In the genomic region with DNA sequence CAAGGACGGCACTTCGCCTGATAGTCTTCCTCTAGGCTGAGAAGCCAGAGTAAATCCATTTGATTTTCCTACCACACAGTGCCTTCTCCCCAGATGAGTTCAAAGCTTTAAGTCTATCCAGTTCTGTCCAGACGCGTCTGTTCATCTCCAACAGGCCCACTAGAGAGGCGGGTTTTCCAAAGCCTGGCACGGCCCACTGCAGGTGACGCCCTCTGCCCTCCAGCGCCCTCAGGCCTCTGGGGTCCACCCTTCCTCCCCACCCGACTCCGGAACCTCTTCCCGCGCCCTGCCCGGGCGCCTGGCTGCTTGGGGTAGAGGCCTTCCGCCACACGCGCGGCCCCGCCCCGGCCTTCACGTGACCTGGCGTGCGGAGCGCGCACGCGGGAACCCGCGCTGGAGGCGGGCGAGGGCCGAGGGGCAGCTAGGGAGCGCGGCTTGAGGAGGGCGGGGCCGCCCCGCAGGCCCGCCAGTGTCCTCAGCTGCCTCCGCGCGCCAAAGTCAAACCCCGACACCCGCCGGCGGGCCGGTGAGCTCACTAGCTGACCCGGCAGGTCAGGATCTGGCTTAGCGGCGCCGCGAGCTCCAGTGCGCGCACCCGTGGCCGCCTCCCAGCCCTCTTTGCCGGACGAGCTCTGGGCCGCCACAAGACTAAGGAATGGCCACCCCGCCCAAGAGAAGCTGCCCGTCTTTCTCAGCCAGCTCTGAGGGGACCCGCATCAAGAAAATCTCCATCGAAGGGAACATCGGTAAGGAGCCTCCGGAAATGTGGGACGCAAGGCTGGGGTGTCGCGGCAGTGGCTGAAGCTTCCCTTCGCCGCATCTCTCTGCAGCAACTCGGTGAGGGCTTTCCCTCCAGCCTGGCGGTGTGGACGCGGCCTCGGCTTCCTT, we compare ENCODE assay signal across 1 cellular context.
A peak's percentile ranks its signal among the peaks of the same experiment; 100 is the strongest.
TF ChIP-seq lines count a peak whose summit lies in the region.

TSS of gene DCK (plus strand) at position 469 of the 888 bp plus-strand sequence. CDS start at position 656, 187 bp downstream.

TF ChIP-seq in K562, 482 proteins besides CTCF, POLR2A, EP300 and RAD21 (continued from another document and continues in another):
- no peak; the same call in 1 of the 2 replicates for TF ChIP-seq E2F5 (CRISPR knock-in tag; IDR thresholded peaks at IDR 0.05)
- no peak for TF ChIP-seq ZNF695 (CRISPR knock-in tag; IDR thresholded peaks at IDR 0.05)
- peak; percentile 70 for TF ChIP-seq HNRNPLL (IDR thresholded peaks at IDR 0.05; ENCODE audit: low read depth, low read length, poor library complexity, severe bottlenecking)
- TF ChIP-seq L3MBTL2 (IDR thresholded peaks at IDR 0.05), result peak; percentile 90
- TF ChIP-seq CBFB (CRISPR knock-in tag; IDR thresholded peaks at IDR 0.05), result no peak
- TF ChIP-seq SAP30 (IDR thresholded peaks at IDR 0.05; ENCODE audit: borderline replicate concordance, insufficient read depth, low read depth, low read length, poor library complexity, severe bottlenecking), result peak; percentile 89
- no peak for TF ChIP-seq CBX3 (IDR thresholded peaks at IDR 0.05; ENCODE audit: borderline replicate concordance in 1 of 2, low read length in 2 of 2)
- TF ChIP-seq SMARCA5 (IDR thresholded peaks at IDR 0.05), result no peak
- no peak for TF ChIP-seq NKRF (IDR thresholded peaks at IDR 0.05; ENCODE audit: borderline replicate concordance)
- no peak for TF ChIP-seq ZNF124 (CRISPR knock-in tag; IDR thresholded peaks at IDR 0.05)
- no peak for TF ChIP-seq NFRKB (IDR thresholded peaks at IDR 0.05; ENCODE audit: low read depth)
- no peak for TF ChIP-seq TCFL5 (CRISPR knock-in tag; conservative IDR thresholded peaks at IDR 0.05)
- TF ChIP-seq, protein P1, sequence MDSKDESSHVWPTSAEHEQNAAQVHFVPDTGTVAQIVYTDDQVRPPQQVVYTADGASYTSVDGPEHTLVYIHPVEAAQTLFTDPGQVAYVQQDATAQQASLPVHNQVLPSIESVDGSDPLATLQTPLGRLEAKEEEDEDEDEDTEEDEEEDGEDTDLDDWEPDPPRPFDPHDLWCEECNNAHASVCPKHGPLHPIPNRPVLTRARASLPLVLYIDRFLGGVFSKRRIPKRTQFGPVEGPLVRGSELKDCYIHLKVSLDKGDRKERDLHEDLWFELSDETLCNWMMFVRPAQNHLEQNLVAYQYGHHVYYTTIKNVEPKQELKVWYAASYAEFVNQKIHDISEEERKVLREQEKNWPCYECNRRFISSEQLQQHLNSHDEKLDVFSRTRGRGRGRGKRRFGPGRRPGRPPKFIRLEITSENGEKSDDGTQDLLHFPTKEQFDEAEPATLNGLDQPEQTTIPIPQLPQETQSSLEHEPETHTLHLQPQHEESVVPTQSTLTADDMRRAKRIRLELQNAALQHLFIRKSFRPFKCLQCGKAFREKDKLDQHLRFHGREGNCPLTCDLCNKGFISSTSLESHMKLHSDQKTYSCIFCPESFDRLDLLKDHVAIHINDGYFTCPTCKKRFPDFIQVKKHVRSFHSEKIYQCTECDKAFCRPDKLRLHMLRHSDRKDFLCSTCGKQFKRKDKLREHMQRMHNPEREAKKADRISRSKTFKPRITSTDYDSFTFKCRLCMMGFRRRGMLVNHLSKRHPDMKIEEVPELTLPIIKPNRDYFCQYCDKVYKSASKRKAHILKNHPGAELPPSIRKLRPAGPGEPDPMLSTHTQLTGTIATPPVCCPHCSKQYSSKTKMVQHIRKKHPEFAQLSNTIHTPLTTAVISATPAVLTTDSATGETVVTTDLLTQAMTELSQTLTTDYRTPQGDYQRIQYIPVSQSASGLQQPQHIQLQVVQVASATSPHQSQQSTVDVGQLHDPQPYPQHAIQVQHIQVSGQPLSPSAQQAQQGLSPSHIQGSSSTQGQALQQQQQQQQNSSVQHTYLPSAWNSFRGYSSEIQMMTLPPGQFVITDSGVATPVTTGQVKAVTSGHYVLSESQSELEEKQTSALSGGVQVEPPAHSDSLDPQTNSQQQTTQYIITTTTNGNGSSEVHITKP (IDR thresholded peaks at IDR 0.05; ENCODE audit: partially characterized antibody), result no peak
- TF ChIP-seq ARID2 (IDR thresholded peaks at IDR 0.05), result no peak
- TF ChIP-seq ZSCAN32 (CRISPR knock-in tag; IDR thresholded peaks at IDR 0.05), result no peak
- TF ChIP-seq, protein P2, sequence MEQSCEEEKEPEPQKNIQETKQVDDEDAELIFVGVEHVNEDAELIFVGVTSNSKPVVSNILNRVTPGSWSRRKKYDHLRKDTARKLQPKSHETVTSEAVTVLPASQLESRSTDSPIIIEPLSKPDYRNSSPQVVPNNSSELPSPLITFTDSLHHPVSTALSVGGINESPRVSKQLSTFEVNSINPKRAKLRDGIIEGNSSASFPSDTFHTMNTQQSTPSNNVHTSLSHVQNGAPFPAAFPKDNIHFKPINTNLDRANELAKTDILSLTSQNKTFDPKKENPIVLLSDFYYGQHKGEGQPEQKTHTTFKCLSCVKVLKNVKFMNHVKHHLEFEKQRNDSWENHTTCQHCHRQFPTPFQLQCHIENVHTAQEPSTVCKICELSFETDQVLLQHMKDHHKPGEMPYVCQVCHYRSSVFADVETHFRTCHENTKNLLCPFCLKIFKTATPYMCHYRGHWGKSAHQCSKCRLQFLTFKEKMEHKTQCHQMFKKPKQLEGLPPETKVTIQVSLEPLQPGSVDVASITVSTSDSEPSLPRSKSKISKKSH (CRISPR knock-in tag; IDR thresholded peaks at IDR 0.05), result no peak
- peak; percentile 84 for TF ChIP-seq TAF1 (IDR thresholded peaks at IDR 0.05; ENCODE audit: control insufficient read depth, extremely low read depth, insufficient read depth, low read length, severe bottlenecking)
- TF ChIP-seq, protein P3, sequence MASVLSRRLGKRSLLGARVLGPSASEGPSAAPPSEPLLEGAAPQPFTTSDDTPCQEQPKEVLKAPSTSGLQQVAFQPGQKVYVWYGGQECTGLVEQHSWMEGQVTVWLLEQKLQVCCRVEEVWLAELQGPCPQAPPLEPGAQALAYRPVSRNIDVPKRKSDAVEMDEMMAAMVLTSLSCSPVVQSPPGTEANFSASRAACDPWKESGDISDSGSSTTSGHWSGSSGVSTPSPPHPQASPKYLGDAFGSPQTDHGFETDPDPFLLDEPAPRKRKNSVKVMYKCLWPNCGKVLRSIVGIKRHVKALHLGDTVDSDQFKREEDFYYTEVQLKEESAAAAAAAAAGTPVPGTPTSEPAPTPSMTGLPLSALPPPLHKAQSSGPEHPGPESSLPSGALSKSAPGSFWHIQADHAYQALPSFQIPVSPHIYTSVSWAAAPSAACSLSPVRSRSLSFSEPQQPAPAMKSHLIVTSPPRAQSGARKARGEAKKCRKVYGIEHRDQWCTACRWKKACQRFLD (CRISPR knock-in tag; IDR thresholded peaks at IDR 0.05), result peak; percentile 95; the same call in 1 of the 2 replicates
- no peak for TF ChIP-seq ZBED1 (IDR thresholded peaks at IDR 0.05)
- TF ChIP-seq ZNF239 (CRISPR knock-in tag; IDR thresholded peaks at IDR 0.05), result no peak
- TF ChIP-seq ZBTB40 (IDR thresholded peaks at IDR 0.05), result 0 out of 2 replicates have a peak, but pooled peaks have one; percentile 39
- no peak for TF ChIP-seq ZBTB40 (CRISPR knock-in tag; IDR thresholded peaks at IDR 0.05)
- no peak for TF ChIP-seq CEBPG (CRISPR knock-in tag; IDR thresholded peaks at IDR 0.05)
- no peak for TF ChIP-seq CEBPG (tag; conservative IDR thresholded peaks at IDR 0.05 in 1 of 2, IDR thresholded peaks at IDR 0.05 in 1 of 2)
- TF ChIP-seq, protein P4, sequence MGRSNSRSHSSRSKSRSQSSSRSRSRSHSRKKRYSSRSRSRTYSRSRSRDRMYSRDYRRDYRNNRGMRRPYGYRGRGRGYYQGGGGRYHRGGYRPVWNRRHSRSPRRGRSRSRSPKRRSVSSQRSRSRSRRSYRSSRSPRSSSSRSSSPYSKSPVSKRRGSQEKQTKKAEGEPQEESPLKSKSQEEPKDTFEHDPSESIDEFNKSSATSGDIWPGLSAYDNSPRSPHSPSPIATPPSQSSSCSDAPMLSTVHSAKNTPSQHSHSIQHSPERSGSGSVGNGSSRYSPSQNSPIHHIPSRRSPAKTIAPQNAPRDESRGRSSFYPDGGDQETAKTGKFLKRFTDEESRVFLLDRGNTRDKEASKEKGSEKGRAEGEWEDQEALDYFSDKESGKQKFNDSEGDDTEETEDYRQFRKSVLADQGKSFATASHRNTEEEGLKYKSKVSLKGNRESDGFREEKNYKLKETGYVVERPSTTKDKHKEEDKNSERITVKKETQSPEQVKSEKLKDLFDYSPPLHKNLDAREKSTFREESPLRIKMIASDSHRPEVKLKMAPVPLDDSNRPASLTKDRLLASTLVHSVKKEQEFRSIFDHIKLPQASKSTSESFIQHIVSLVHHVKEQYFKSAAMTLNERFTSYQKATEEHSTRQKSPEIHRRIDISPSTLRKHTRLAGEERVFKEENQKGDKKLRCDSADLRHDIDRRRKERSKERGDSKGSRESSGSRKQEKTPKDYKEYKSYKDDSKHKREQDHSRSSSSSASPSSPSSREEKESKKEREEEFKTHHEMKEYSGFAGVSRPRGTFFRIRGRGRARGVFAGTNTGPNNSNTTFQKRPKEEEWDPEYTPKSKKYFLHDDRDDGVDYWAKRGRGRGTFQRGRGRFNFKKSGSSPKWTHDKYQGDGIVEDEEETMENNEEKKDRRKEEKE (IDR thresholded peaks at IDR 0.05; ENCODE audit: borderline replicate concordance in 1 of 2, control insufficient read depth in 1 of 2, low read depth in 2 of 2, low read length in 1 of 2), result no peak; a peak in 1 of 4 replicates
- TF ChIP-seq, protein P5, sequence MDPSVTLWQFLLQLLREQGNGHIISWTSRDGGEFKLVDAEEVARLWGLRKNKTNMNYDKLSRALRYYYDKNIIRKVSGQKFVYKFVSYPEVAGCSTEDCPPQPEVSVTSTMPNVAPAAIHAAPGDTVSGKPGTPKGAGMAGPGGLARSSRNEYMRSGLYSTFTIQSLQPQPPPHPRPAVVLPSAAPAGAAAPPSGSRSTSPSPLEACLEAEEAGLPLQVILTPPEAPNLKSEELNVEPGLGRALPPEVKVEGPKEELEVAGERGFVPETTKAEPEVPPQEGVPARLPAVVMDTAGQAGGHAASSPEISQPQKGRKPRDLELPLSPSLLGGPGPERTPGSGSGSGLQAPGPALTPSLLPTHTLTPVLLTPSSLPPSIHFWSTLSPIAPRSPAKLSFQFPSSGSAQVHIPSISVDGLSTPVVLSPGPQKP (CRISPR knock-in tag; IDR thresholded peaks at IDR 0.05), result no peak
